In genomic region chr22:42626951-42627625, GRCh38 we compare ENCODE assay signal across 29 cellular contexts. TPM values are rescaled to one million over a fixed set of nuclear protein-coding genes. Genes with fewer than 3 reads are reported as not detected.
"Had no signal": no experiment of that assay in that cellular context is flagged by ENCODE, and none has a peak within 500 bp of the region (broad histone marks: within the 10 kb centered on the region; RNA-seq: fewer than 3 reads in every experiment).

No MANE protein-coding gene starts in this region.

- H3K4me3 Mint-ChIP-seq: mesothelial cell of epicardium; naive B cell; natural killer cell; nephron progenitor cell; neural progenitor cell; stimulated activated memory B cell treated with anti-CD40 and anti-IgM and Interleukin-4, amounts not matched to agents 10 μg/mL and 1 μg/mL and 100 μg/mL, for 72 hours had no signal

- H3K27ac Mint-ChIP-seq: mesothelial cell of epicardium; naive B cell; natural killer cell; nephron progenitor cell; stimulated activated memory B cell treated with anti-CD40 and anti-IgM and Interleukin-4, amounts not matched to agents 10 μg/mL and 1 μg/mL and 100 μg/mL, for 72 hours had no signal

- H3K4me1 ChIP-seq: neural progenitor cell, pancreas, upper lobe of right lung had no signal

- H3K4me3 ChIP-seq: hepatocyte, left ventricle myocardium inferior, lung, neural progenitor cell, pancreas, prostate gland, sigmoid colon, suprapubic skin, thoracic aorta, tibial artery, upper lobe of right lung had no signal

- H3K9me3 ChIP-seq: left ventricle myocardium inferior, pancreas, prostate gland, sigmoid colon, suprapubic skin, thoracic aorta, tibial artery, upper lobe of right lung had no signal

- H3K27me3 ChIP-seq: hepatocyte, neural progenitor cell, pancreas, sigmoid colon, suprapubic skin, tibial artery, upper lobe of right lung had no signal

- H3K27ac ChIP-seq: hepatocyte, left ventricle myocardium inferior, neural progenitor cell, pancreas, prostate gland, sigmoid colon, suprapubic skin, thoracic aorta, tibial artery, upper lobe of right lung had no signal

- H3K9me3 Mint-ChIP-seq: mesothelial cell of epicardium; naive B cell; natural killer cell; nephron progenitor cell; neural progenitor cell; stimulated activated memory B cell treated with anti-CD40 and anti-IgM and Interleukin-4, amounts not matched to agents 10 μg/mL and 1 μg/mL and 100 μg/mL, for 72 hours had no signal

- H3K4me1 Mint-ChIP-seq: mesothelial cell of epicardium, natural killer cell had no signal

- DNase-seq: islet precursor cell; left ventricle myocardium inferior; mesendoderm; naive B cell; natural killer cell; nephron progenitor cell; pancreas; retina; sigmoid colon; small intestine; stimulated activated CD4-positive, alpha-beta T cell treated with anti-CD3 and anti-CD28 coated beads, Interleukin-1b, Interleukin-23, amount 100 ng/mL, for 48 hours; stimulated activated CD4-positive, alpha-beta T cell treated with anti-CD3 and anti-CD28 coated beads, Interleukin-2, amount 100 ng/mL, for 48 hours; stimulated activated CD4-positive, alpha-beta T cell treated with anti-CD3 and anti-CD28 coated beads, Interleukin-4, amount 100 ng/mL, for 4 hours; stimulated activated CD8-positive, alpha-beta memory T cell treated with anti-CD3 and anti-CD28 coated beads, Interleukin-4, amount 100 ng/mL, for 48 hours; stimulated activated naive CD4-positive, alpha-beta T cell treated with Interleukin-2 at 50 U/mL for 16 hours; tibial artery; trophoblast cell; upper lobe of right lung had no signal

- ATAC-seq: natural killer cell; pancreas; right cardiac atrium; stimulated activated memory B cell treated with anti-CD40 and anti-IgM and Interleukin-4, amounts not matched to agents 10 μg/mL and 1 μg/mL and 100 μg/mL, for 72 hours; upper lobe of right lung had no signal

- H3K36me3 Mint-ChIP-seq: natural killer cell had no signal

- H3K36me3 ChIP-seq: neural progenitor cell had no signal

- H3K27me3 Mint-ChIP-seq: naive B cell; stimulated activated memory B cell treated with anti-CD40 and anti-IgM and Interleukin-4, amounts not matched to agents 10 μg/mL and 1 μg/mL and 100 μg/mL, for 72 hours had no signal

RNA-seq across cellular contexts. Expression of gene ATP5MGL, which starts 13.3 kb away (rescaled TPM):
- total RNA-seq: kidney epithelial cell, omental fat pad, prostate gland, thoracic aorta had no signal
- polyA plus RNA-seq: hepatocyte had no signal
